ENCODE assay signal across 25 cellular contexts in the genomic region with DNA sequence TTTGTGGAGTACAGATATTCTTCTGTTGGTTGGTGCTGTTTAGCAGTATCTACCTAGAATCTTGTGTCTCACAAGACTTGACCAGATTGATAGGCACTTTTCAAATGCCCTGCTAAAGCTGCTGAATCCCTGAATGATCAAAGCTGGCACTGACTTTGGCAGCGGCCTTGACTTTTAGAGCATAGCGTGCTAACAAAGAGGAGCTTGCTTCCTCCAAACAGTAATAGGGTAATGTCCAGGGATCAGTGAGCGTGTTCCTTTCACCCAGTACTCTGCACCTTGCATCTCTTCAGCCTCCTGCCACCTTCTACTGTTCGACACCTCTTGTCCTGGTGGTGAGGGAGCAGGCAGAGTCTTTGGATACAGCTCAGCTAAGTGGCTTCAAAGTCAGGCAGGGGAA.
"Had no signal": no experiment of that assay in that cellular context is flagged by ENCODE, and none has a peak within 500 bp of the region (broad histone marks: within the 10 kb centered on the region; RNA-seq: fewer than 3 reads in every experiment).

No MANE protein-coding gene starts in this region.

- H3K36me3 Mint-ChIP-seq: activated CD4-positive, alpha-beta memory T cell treated with anti-CD3 and anti-CD28 coated beads for 36 hours had no signal

- H3K27ac Mint-ChIP-seq: activated CD4-positive, alpha-beta memory T cell treated with anti-CD3 and anti-CD28 coated beads for 36 hours; activated naive CD4-positive, alpha-beta T cell treated with anti-CD3 and anti-CD28 coated beads, Interleukin-2, amount 10 ng/mL, durations not matched to agents 7 days and 5 days; activated naive CD8-positive, alpha-beta T cell treated with anti-CD3 and anti-CD28 coated beads, Interleukin-2, amount 50 U/mL, for 24 hours had no signal

- DNase-seq: activated CD4-positive, alpha-beta memory T cell treated with anti-CD3 and anti-CD28 coated beads for 36 hours; activated CD4-positive, alpha-beta T cell treated with anti-CD3 and anti-CD28 coated beads for 48 hours; activated effector memory CD4-positive, alpha-beta T cell treated with Interleukin-2 at 50 U/mL for 16 hours; activated naive CD4-positive, alpha-beta T cell treated with anti-CD3 and anti-CD28 coated beads, Interleukin-2, amount 10 ng/mL, durations not matched to agents 7 days and 5 days; activated naive CD8-positive, alpha-beta T cell treated with anti-CD3 and anti-CD28 coated beads, Interleukin-2, amount 50 U/mL, for 24 hours; activated T-cell treated with anti-CD3 and anti-CD28 coated beads, Interleukin-2, amount 50 U/mL, for 48 hours; anterior cingulate cortex; effector CD4-positive, alpha-beta T cell; erythroblast; foreskin fibroblast; heart right ventricle; naive thymus-derived CD8-positive, alpha-beta T cell; stimulated activated CD4-positive, alpha-beta T cell treated with anti-CD3 and anti-CD28 coated beads, Interleukin-2, amount 100 ng/mL, for 48 hours; stimulated activated naive CD4-positive, alpha-beta T cell treated with Interleukin-2 at 50 U/mL for 16 hours; T-helper 1 cell; T1000; upper lobe of left lung had no signal

- H3K4me3 ChIP-seq: body of pancreas, cardiac muscle cell, heart right ventricle, lung, smooth muscle cell, thoracic aorta, upper lobe of left lung had no signal

- H3K4me2 ChIP-seq: smooth muscle cell had no signal

- H3K9me3 Mint-ChIP-seq: activated CD4-positive, alpha-beta memory T cell treated with anti-CD3 and anti-CD28 coated beads for 36 hours; activated naive CD4-positive, alpha-beta T cell treated with anti-CD3 and anti-CD28 coated beads, Interleukin-2, amount 10 ng/mL, durations not matched to agents 7 days and 5 days; activated naive CD8-positive, alpha-beta T cell treated with anti-CD3 and anti-CD28 coated beads, Interleukin-2, amount 50 U/mL, for 24 hours; naive thymus-derived CD8-positive, alpha-beta T cell had no signal

- ATAC-seq: activated naive CD8-positive, alpha-beta T cell treated with anti-CD3 and anti-CD28 coated beads, Interleukin-2, amount 50 U/mL, for 24 hours; body of pancreas; heart right ventricle; naive thymus-derived CD8-positive, alpha-beta T cell; sciatic nerve had no signal

- H3K36me3 ChIP-seq: cardiac muscle cell, heart right ventricle, neutrophil, thoracic aorta, upper lobe of left lung had no signal

- H3K27me3 ChIP-seq: body of pancreas, cardiac muscle cell, heart right ventricle, neutrophil, upper lobe of left lung had no signal

- H2AFZ ChIP-seq: parathyroid adenoma had no signal

- H3K4me3 Mint-ChIP-seq: activated CD4-positive, alpha-beta memory T cell treated with anti-CD3 and anti-CD28 coated beads for 36 hours; activated naive CD4-positive, alpha-beta T cell treated with anti-CD3 and anti-CD28 coated beads, Interleukin-2, amount 10 ng/mL, durations not matched to agents 7 days and 5 days; activated naive CD8-positive, alpha-beta T cell treated with anti-CD3 and anti-CD28 coated beads, Interleukin-2, amount 50 U/mL, for 24 hours; naive thymus-derived CD8-positive, alpha-beta T cell had no signal

- H3K27ac ChIP-seq: body of pancreas, cardiac muscle cell, heart right ventricle, neutrophil, parathyroid adenoma, thoracic aorta, upper lobe of left lung had no signal

- H3K27me3 Mint-ChIP-seq: activated CD4-positive, alpha-beta memory T cell treated with anti-CD3 and anti-CD28 coated beads for 36 hours; activated naive CD4-positive, alpha-beta T cell treated with anti-CD3 and anti-CD28 coated beads, Interleukin-2, amount 10 ng/mL, durations not matched to agents 7 days and 5 days; activated naive CD8-positive, alpha-beta T cell treated with anti-CD3 and anti-CD28 coated beads, Interleukin-2, amount 50 U/mL, for 24 hours; naive thymus-derived CD8-positive, alpha-beta T cell had no signal

- H3K4me1 ChIP-seq: parathyroid adenoma had no signal

- H3K9ac ChIP-seq: parathyroid adenoma had no signal

- H3K9me3 ChIP-seq: body of pancreas, heart right ventricle, neutrophil, thoracic aorta, upper lobe of left lung had no signal
